ENCODE assay signal across 9 cellular contexts in the genomic region with DNA sequence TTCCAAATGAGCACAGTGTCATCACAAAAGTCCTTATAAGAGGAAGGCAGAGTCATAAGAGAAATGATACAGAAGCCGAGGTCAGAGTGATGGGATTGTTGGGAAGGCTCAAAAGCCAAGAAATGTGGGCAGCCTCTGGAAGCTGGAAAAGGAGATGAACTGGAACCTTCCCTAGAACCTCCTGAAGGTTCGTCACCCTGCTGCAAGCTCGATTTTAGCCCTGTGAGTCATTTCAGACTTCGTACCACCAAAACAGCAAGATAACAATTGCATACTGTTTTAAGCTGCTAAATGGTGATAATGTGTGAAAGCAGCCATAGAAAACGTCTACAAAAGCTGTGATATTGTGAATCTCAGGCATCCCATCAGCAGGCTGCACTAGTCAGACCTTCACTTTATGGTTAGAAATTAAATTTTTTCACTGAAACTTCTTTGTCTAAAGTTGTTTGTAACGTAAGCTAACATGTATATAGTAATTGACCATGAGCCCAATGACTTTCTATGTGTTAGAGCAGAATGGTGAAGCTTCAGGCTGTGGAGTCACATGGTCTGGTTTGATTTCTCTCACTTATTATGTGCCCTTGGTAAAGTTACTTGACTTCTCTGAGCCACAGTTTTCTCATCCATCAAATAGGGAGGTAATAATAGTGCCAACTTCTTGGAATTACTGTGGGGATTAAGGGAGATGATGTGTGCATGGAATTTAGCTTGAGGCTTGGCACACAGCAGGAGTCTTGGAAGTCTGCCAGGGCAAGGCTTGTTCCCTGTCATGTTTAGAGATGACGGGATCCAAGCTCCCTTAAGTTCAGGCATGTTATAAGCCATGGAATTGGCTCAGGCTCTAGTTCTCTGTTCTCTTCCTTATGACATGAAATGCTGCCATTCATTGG.
DNase-seq lines count a peak whose midpoint lies in the region; ATAC-seq and TF ChIP-seq lines count a peak whose summit lies in the region.
"Had no signal": no experiment of that assay in that cellular context is flagged by ENCODE, and none has a peak within 500 bp of the region (broad histone marks: within the 10 kb centered on the region; RNA-seq: fewer than 3 reads in every experiment).

No MANE protein-coding gene starts in this region.

- H3K4me3 Mint-ChIP-seq in nephron progenitor cell: no peak overlapping the region
- H3K4me3 Mint-ChIP-seq in CD8-positive, alpha-beta memory T cell: no peak overlapping the region

- no peaks in the 10 kb centered on the region for H3K9me3 ChIP-seq in CD8-positive, alpha-beta memory T cell (ENCODE audit: low read length)
- H3K9me3 ChIP-seq: upper lobe of right lung had no signal

- TF ChIP-seq POLR2A in lower leg skin (IDR thresholded peaks at IDR 0.05) (no peak), erythroblast (IDR thresholded peaks at IDR 0.05; ENCODE audit: low read length) (no peak)

- TF ChIP-seq CTCF in lower leg skin (IDR thresholded peaks at IDR 0.05) (no peak), nephron progenitor cell (IDR thresholded peaks at IDR 0.05) (no peak)

- peaks cover 79% of the 10 kb centered on the region for H3K36me3 ChIP-seq in CD8-positive, alpha-beta memory T cell (ENCODE audit: insufficient read depth, low read length)

- no peaks in the 10 kb centered on the region for H3K4me1 ChIP-seq in CD8-positive, alpha-beta memory T cell (ENCODE audit: insufficient read depth, low read length)
- H3K4me1 ChIP-seq: upper lobe of right lung had no signal

- H3K36me3 Mint-ChIP-seq in nephron progenitor cell (ENCODE audit: low read depth): no peaks in the 10 kb centered on the region
- H3K36me3 Mint-ChIP-seq in CD8-positive, alpha-beta memory T cell: peaks cover 27 to 96% (median 34%) of the 10 kb centered on the region in 3 donors

- DNase-seq in COR-L47 (lab: John Stamatoyannopoulos, UW): peak; percentile 62
- DNase-seq in NCI-H1105 (lab: John Stamatoyannopoulos, UW): peak; percentile 63
- DNase-seq in amniotic stem cell (lab: John Stamatoyannopoulos, UW): peak; percentile 43
- peak; percentile 67 to 88 for DNase-seq in lower leg skin (ENCODE audit: low spot score in 2 of 2)
- no peak for DNase-seq in erythroblast (lab: John Stamatoyannopoulos, UW)
- DNase-seq in nephron progenitor cell: no peak
- no peak for DNase-seq in CD8-positive, alpha-beta memory T cell
- DNase-seq: upper lobe of right lung had no signal

- H3K27ac ChIP-seq in CD8-positive, alpha-beta memory T cell (ENCODE audit: low read depth, low read length): no peak overlapping the region
- H3K27ac ChIP-seq: upper lobe of right lung had no signal

- POLR2A ChIA-PET in CD8-positive, alpha-beta memory T cell (lab: Charles Lee): no interaction called here

- no peaks in the 10 kb centered on the region for H3K27me3 ChIP-seq in CD8-positive, alpha-beta memory T cell (ENCODE audit: insufficient read depth, low read length, poor library complexity, severe bottlenecking)
- H3K27me3 ChIP-seq: upper lobe of right lung had no signal

- no peak overlapping the region for H3K27ac Mint-ChIP-seq in nephron progenitor cell
- H3K27ac Mint-ChIP-seq in CD8-positive, alpha-beta memory T cell: peak overlapping the region in 2 of 8 donors; percentile 5 to 37

- H3K9me3 Mint-ChIP-seq in nephron progenitor cell: no peaks in the 10 kb centered on the region
- no peaks in the 10 kb centered on the region for H3K9me3 Mint-ChIP-seq in CD8-positive, alpha-beta memory T cell

- no peaks in the 10 kb centered on the region for H3K4me1 Mint-ChIP-seq in nephron progenitor cell
- no peaks in the 10 kb centered on the region for H3K4me1 Mint-ChIP-seq in CD8-positive, alpha-beta memory T cell

- ATAC-seq in GM19328 (IDR thresholded peaks at IDR 0.05; ENCODE audit: unreplicated experiment): no peak
- ATAC-seq: upper lobe of right lung had no signal

- 70% methylated on average over 7 of the region's 7 CpGs for WGBS in lower leg skin, 2 donors

- no peak overlapping the region for H3K4me3 ChIP-seq in lower leg skin (ENCODE audit: low read depth, poor library complexity, severe bottlenecking)
- no peak overlapping the region for H3K4me3 ChIP-seq in CD8-positive, alpha-beta memory T cell (ENCODE audit: low read length)
- H3K4me3 ChIP-seq: upper lobe of right lung had no signal

- intact Hi-C loops in lower leg skin (cut with DNase I; ENCODE audit: low total_unique reads): no loop called here

- peaks cover 2% of the 10 kb centered on the region for H3K27me3 Mint-ChIP-seq in nephron progenitor cell (ENCODE audit: low read depth, poor library complexity)
- no peaks in the 10 kb centered on the region for H3K27me3 Mint-ChIP-seq in CD8-positive, alpha-beta memory T cell

- CTCF ChIA-PET in CD8-positive, alpha-beta memory T cell (lab: Charles Lee): no interaction called here

Comparison
In these comparisons a context has a peak if more than half of its experiments do, and no peak if none do; other contexts are left out.
1. DNase-seq: peak in COR-L47 (single experiment), NCI-H1105 (single experiment), amniotic stem cell (single experiment) and lower leg skin (2 of 2); none in erythroblast (0 of 2), nephron progenitor cell (single experiment) and CD8-positive, alpha-beta memory T cell (0 of 5).